ENCODE assay signal across 8 cellular contexts in the genomic region with DNA sequence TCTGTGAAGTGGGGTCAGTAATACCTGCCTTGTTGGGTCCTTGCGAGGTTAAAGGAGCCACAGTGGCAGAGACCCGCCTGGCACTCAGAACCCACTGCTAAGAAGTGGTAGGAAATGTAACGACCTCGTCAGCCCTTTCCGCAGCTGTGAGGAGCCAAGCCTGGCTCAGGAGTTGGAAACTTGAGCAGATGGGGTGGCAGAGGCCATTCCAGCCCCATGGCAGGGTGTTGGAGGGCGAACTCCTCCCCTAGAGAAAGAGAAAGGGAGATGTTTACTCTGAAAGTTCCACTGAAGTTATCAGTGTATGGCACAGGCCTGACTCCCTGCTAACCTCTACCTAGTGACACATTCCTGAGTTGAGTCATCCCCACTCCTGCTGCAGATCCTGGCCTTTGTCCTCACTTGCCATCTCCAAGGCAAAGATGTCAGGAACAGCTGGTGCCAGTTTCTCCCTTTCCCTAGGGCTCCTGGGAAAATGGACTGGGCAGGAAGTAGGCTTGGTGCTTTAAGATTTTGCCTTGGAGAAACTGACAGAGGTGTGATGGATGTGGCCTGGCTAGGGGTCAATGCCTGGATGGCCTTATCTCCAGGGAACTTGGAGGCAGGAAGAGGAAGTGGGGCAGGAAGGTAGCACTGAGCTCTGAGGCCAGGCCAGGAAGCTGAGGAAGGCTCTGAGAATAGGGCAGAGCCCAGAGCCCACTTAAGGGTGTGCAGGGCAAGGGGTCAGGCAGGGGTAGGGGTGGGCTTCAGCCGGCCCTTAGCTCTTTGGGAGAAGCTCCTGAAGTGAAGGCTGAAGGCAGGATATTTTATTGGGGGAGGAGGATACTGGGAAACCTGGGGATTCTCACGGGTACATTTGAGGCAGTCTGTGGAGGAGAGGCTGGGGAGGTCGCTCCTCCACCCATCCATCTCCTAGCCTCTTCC. TPM values are rescaled to one million over a fixed set of nuclear protein-coding genes. Genes with fewer than 3 reads are reported as not detected.
DNase-seq lines count a peak whose midpoint lies in the region; ATAC-seq and TF ChIP-seq lines count a peak whose summit lies in the region.

No MANE protein-coding gene starts in this region.

- no peaks in the 10 kb centered on the region for H3K27me3 ChIP-seq in SJCRH30
- no peaks in the 10 kb centered on the region for H3K27me3 ChIP-seq in lung (ENCODE audit: control insufficient read depth, insufficient read depth)

- H3K9me3 ChIP-seq in SJCRH30 (replicated peaks) (no peaks in the 10 kb centered on the region), lung (ENCODE audit: control insufficient read depth in 2 of 2, insufficient read depth in 1 of 2, low read length in 1 of 2) (no peaks in the 10 kb centered on the region)

- H3K4me1 Mint-ChIP-seq in HFFc6 (ENCODE audit: low read depth) (peaks cover 45% of the 10 kb centered on the region), type B pancreatic cell (ENCODE audit: unreplicated experiment) (peaks cover 29% of the 10 kb centered on the region)

- H3K4me3 Mint-ChIP-seq in HFFc6 (peak overlapping the region; percentile 81), type B pancreatic cell (peak overlapping the region; percentile 47)

- ATAC-seq in lung (ENCODE audit: insufficient read depth, low FRiP score), result peak; percentile 47

- WGBS in lung, 2 donors, result 20 to 25% methylated on average over 8 to 9 of the region's 9 CpGs

- H3K4me3 ChIP-seq in GM12865 (ENCODE audit: low read depth, low read length) (peak overlapping the region; percentile 60), SJCRH30 (no peak overlapping the region), coronary artery (peak overlapping the region; percentile 92), lung (peak overlapping the region; percentile 56)

- H3K36me3 ChIP-seq in SJCRH30 (no peaks in the 10 kb centered on the region), lung (ENCODE audit: control insufficient read depth in 2 of 2, insufficient read depth in 2 of 2, low read length in 2 of 2) (peaks cover 0 to 7% of the 10 kb centered on the region in 2 donors)

- peak overlapping the region; percentile 66 for H3K27ac ChIP-seq in SJCRH30
- H3K27ac ChIP-seq in coronary artery, result peak overlapping the region; percentile 83 to 96
- peak overlapping the region; percentile 83 to 95 for H3K27ac ChIP-seq in lung (ENCODE audit: low read depth in 1 of 2, low read length in 1 of 2)

- no peak for TF ChIP-seq CTCF in GM12865 (IDR thresholded peaks at IDR 0.05; ENCODE audit: insufficient read depth, low read depth, low read length, missing control alignments)
- TF ChIP-seq CTCF in HFFc6 (IDR thresholded peaks at IDR 0.05), result no peak
- TF ChIP-seq CTCF in coronary artery (IDR thresholded peaks at IDR 0.05), result no peak
- TF ChIP-seq CTCF in lung (IDR thresholded peaks at IDR 0.05; ENCODE audit: control extremely low read depth, extremely low read depth), result no peak
- no peak for TF ChIP-seq CTCF in type B pancreatic cell (conservative IDR thresholded peaks at IDR 0.05)

- H3K9me3 Mint-ChIP-seq in HFFc6 (no peaks in the 10 kb centered on the region), type B pancreatic cell (no peaks in the 10 kb centered on the region)

- DNase-seq in GM12865 (ENCODE audit: low read depth) (peak; percentile 50), HFFc6 (peak; percentile 65), SJCRH30 (peak; percentile 85 to 86), coronary artery (ENCODE audit: low spot score) (no peak), lung (ENCODE audit: low spot score) (no peak), type B pancreatic cell (ENCODE audit: extremely low spot score, unreplicated experiment) (no peak), NCI-H524 treated with DMSO at 0.1 percent for 48 hours (lab: John Stamatoyannopoulos, UW) (no peak), NCI-H1105 treated with DMSO at 0.1 percent for 48 hours (lab: John Stamatoyannopoulos, UW) (no peak)

- H3K4me1 ChIP-seq in SJCRH30 (peaks cover 27% of the 10 kb centered on the region), lung (ENCODE audit: control insufficient read depth in 2 of 2, insufficient read depth in 2 of 2, low read length in 2 of 2) (peaks cover 10 to 34% of the 10 kb centered on the region in 2 donors)

- peak overlapping the region; percentile 96 for H3K27ac Mint-ChIP-seq in HFFc6
- H3K27ac Mint-ChIP-seq in type B pancreatic cell, result peak overlapping the region; percentile 64

- peaks cover 4% of the 10 kb centered on the region for H3K27me3 Mint-ChIP-seq in HFFc6 (ENCODE audit: insufficient read depth)
- H3K27me3 Mint-ChIP-seq in type B pancreatic cell, result no peaks in the 10 kb centered on the region

- H3K36me3 Mint-ChIP-seq in HFFc6 (ENCODE audit: low read depth), result no peaks in the 10 kb centered on the region
- no peaks in the 10 kb centered on the region for H3K36me3 Mint-ChIP-seq in type B pancreatic cell

RNA-seq across cellular contexts. Expression of a gene that starts 0.9 kb away (rescaled TPM):
- total RNA-seq in HFFc6 (2021; fragmentation: NEBNext Ultra II Directional; extraction: Animal tissue kit (Norgen Biotek cat#: 25700)), result 10 to 100 TPM; 51.2 to 84.2 (median 71.4) TPM
- total RNA-seq in SJCRH30 (2014; rRNA removed; shearing (Covaris generic)), result not detected in 2 replicates
- 10 to 100 TPM; 18.5 to 68.8 TPM for total RNA-seq in lung
- polyA plus RNA-seq in lung, result 100 to 1,000 TPM in 1 of 2 donors, 10 to 100 TPM in 1; 77.3 to 165 TPM
- total RNA-seq in type B pancreatic cell (ENCODE audit: low replicate concordance), result 3.4 and 4.4 TPM in 2 replicates

RNA-seq across cellular contexts. Expression of a gene that starts 7.7 kb away (rescaled TPM):
- under 1 TPM in 4 of 6 experiments, not detected in 2; 0.31 to 0.46 (median 0.35) TPM for total RNA-seq in HFFc6 (2021; fragmentation: NEBNext Ultra II Directional; extraction: Animal tissue kit (Norgen Biotek cat#: 25700))
- 51.3 and 54.7 TPM in 2 replicates for total RNA-seq in SJCRH30 (2014; rRNA removed; shearing (Covaris generic))
- total RNA-seq in lung, result 100 to 1,000 TPM in 1 of 2 donors, 10 to 100 TPM in 1; 64.0 to 207 TPM
- polyA plus RNA-seq in lung, result 100 to 1,000 TPM; 434 to 626 TPM
- total RNA-seq in type B pancreatic cell (ENCODE audit: low replicate concordance), result 62.8 and 157 TPM in 2 replicates

RNA-seq across cellular contexts. Expression of a gene that starts 10.4 kb away (rescaled TPM):
- total RNA-seq in HFFc6 (2021; fragmentation: NEBNext Ultra II Directional; extraction: Animal tissue kit (Norgen Biotek cat#: 25700)), result 100 to 1,000 TPM; 121 to 160 (median 146) TPM
- 91.1 and 111 TPM in 2 replicates for total RNA-seq in SJCRH30 (2014; rRNA removed; shearing (Covaris generic))
- total RNA-seq in lung (100 to 1,000 TPM in 1 of 2 donors, 10 to 100 TPM in 1; 90.2 to 105 TPM), type B pancreatic cell (ENCODE audit: low replicate concordance) (70.2 and 78.8 TPM in 2 replicates)
- 100 to 1,000 TPM; 265 to 296 TPM for polyA plus RNA-seq in lung

RNA-seq across cellular contexts. Expression of a gene that starts 17.4 kb away (rescaled TPM):
- total RNA-seq in HFFc6 (2021; fragmentation: NEBNext Ultra II Directional; extraction: Animal tissue kit (Norgen Biotek cat#: 25700)), result 10 to 100 TPM; 10.3 to 20.4 (median 12.7) TPM
- total RNA-seq in SJCRH30 (2014; rRNA removed; shearing (Covaris generic)), result 5.4 and 5.6 TPM in 2 replicates
- total RNA-seq in lung (10 to 100 TPM; 10.2 to 29.0 TPM), type B pancreatic cell (ENCODE audit: low replicate concordance) (16.7 and 19.8 TPM in 2 replicates)
- 10 to 100 TPM; 34.5 to 48.6 TPM for polyA plus RNA-seq in lung

RNA-seq across cellular contexts. Expression of a gene that starts 23.8 kb away (rescaled TPM):
- 10 to 100 TPM; 55.9 to 68.9 (median 62.4) TPM for total RNA-seq in HFFc6 (2021; fragmentation: NEBNext Ultra II Directional; extraction: Animal tissue kit (Norgen Biotek cat#: 25700))
- total RNA-seq in SJCRH30 (2014; rRNA removed; shearing (Covaris generic)), result 37.0 and 38.9 TPM in 2 replicates
- 10 to 100 TPM; 41.5 to 69.2 TPM for total RNA-seq in lung
- 10 to 100 TPM; 21.8 to 48.1 TPM for polyA plus RNA-seq in lung
- total RNA-seq in type B pancreatic cell (ENCODE audit: low replicate concordance), result 62.6 and 76.2 TPM in 2 replicates

Comparison
In these comparisons a context has a peak if more than half of its experiments do, and no peak if none do; other contexts are left out.
1. DNase-seq: peak in GM12865 (single experiment), HFFc6 (single experiment) and SJCRH30 (2 of 2); none in coronary artery (single experiment), lung (single experiment), type B pancreatic cell (single experiment), NCI-H524 treated with DMSO at 0.1 percent for 48 hours (single experiment) and NCI-H1105 treated with DMSO at 0.1 percent for 48 hours (single experiment).
2. RNA of a gene that starts 7.7 kb away (total RNA-seq): 64.0 to 207 TPM in lung, 62.8 to 157 TPM in type B pancreatic cell and 51.3 to 54.7 TPM in SJCRH30; 0.31 to 0.46 TPM in HFFc6; every median in the first group is over 10 times any median in the second.
3. Peak in every context shown above with its lines, with median percentiles within 50 percentile points of each other: H3K27ac ChIP-seq.